Comparison of ENCODE assay signal across 7 cellular contexts in genomic region chr15:88341653-88342052, GRCh38.
"Had no signal": no experiment of that assay in that cellular context is flagged by ENCODE, and none has a peak within 500 bp of the region (broad histone marks: within the 10 kb centered on the region; RNA-seq: fewer than 3 reads in every experiment).

No MANE protein-coding gene starts in this region.

- ATAC-seq: HepG2, K562 had no signal

- H3K4me3 ChIP-seq: K562 had no signal

- DNase-seq: IMR-90, KBM-7, KG1 had no signal

- H3K27ac ChIP-seq: HL-60 had no signal

- H3K9me3 Mint-ChIP-seq: IgD-negative memory B cell had no signal

- H3K4me3 Mint-ChIP-seq: IgD-negative memory B cell had no signal

- H3K4me1 Mint-ChIP-seq: IgD-negative memory B cell had no signal

- H3K27ac Mint-ChIP-seq: IgD-negative memory B cell had no signal
